ENCODE assay signal across 8 cellular contexts in the genomic region with DNA sequence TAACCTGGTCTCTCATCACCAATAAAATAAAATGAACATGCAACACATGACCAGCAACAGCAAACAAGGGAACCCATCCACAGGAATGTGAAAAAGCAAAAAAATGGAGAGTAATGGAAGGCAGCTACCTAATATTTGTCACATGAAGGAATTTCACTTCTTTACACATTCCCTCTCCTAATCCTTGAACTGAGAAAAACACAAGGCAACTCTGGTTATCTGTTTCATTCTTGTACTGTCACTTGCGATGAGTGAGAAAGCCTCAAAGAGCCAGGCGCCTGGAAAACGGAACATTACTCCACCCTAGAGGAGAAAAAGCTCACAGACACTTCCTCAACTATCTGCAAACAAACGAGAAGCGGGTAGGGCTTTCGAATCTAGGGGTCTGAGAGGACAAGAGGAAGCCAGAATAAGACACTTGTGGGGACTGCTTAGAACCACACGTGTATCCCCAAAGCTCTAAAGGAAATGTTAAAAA. TPM values are rescaled to one million over a fixed set of nuclear protein-coding genes. Genes with fewer than 3 reads are reported as not detected.
DNase-seq lines count a peak whose midpoint lies in the region; ATAC-seq and TF ChIP-seq lines count a peak whose summit lies in the region.

No MANE protein-coding gene starts in this region.

- H3K9me3 Mint-ChIP-seq in endothelial cell (ENCODE audit: unreplicated experiment) = no peaks in the 10 kb centered on the region

- DNase-seq in ELR (ENCODE audit: low read depth) (peak; percentile 79), HuH-7.5 (ENCODE audit: low spot score) (peak; percentile 47), SIG-M5 treated with dmso at 0.1 percent for 504 hours (lab: John Stamatoyannopoulos, UW; ENCODE audit: unreplicated experiment) (peak; percentile 95), endothelial cell (ENCODE audit: low spot score) (peak; percentile 49), midbrain (lab: John Stamatoyannopoulos, UW) (peak; percentile 53), aorta (peak in 1 of 2 donors; percentile 70), NK-92 (lab: John Stamatoyannopoulos, UW; ENCODE audit: unreplicated experiment) (no peak), NCI-H128 (lab: John Stamatoyannopoulos, UW; ENCODE audit: unreplicated experiment) (no peak)

- WGBS in aorta, 2 donors = 14 to 15% methylated on average over 7 of the region's 7 CpGs

- H3K36me3 Mint-ChIP-seq in endothelial cell (ENCODE audit: low read depth, unreplicated experiment) = no peaks in the 10 kb centered on the region

- H3K27ac Mint-ChIP-seq in endothelial cell (ENCODE audit: unreplicated experiment) = no peak overlapping the region

- H3K36me3 ChIP-seq in aorta (ENCODE audit: control insufficient read depth in 1 of 2, insufficient read depth in 2 of 2, low read length in 1 of 2) = no peaks in the 10 kb centered on the region

- no peak overlapping the region for H3K4me3 Mint-ChIP-seq in endothelial cell (ENCODE audit: unreplicated experiment)

- ATAC-seq in aorta (ENCODE audit: low FRiP score) = peak; percentile 87

- TF ChIP-seq CTCF in endothelial cell (IDR thresholded peaks at IDR 0.05; ENCODE audit: unreplicated experiment) = no peak

- H3K9me3 ChIP-seq in aorta (ENCODE audit: control insufficient read depth, low read length) = no peaks in the 10 kb centered on the region

- H3K27me3 ChIP-seq in aorta (ENCODE audit: control insufficient read depth in 1 of 2, insufficient read depth in 2 of 2, low read length in 1 of 2) = no peaks in the 10 kb centered on the region

- no peak overlapping the region for H3K4me3 ChIP-seq in aorta (ENCODE audit: low read length in 2 of 2)

- H3K4me1 Mint-ChIP-seq in endothelial cell (ENCODE audit: unreplicated experiment) = peaks cover 5% of the 10 kb centered on the region

- no peaks in the 10 kb centered on the region for H3K27me3 Mint-ChIP-seq in endothelial cell (ENCODE audit: unreplicated experiment)

- intact Hi-C loops in aorta (cut with DNase I) = no loop called here

- no peak overlapping the region for H3K27ac ChIP-seq in aorta (ENCODE audit: low read depth in 1 of 2, low read length in 2 of 2)

- H3K4me1 ChIP-seq in aorta (ENCODE audit: control insufficient read depth in 1 of 2, insufficient read depth in 2 of 2, low read length in 2 of 2) = no peaks in the 10 kb centered on the region

RNA-seq across cellular contexts. Expression of gene HSF2BP, which starts 13.8 kb away (rescaled TPM):
- total RNA-seq in endothelial cell (ENCODE audit: unreplicated experiment) = 2.3 TPM
- under 1 TPM in 1 of 2 donors, not detected in 1; 0.51 TPM for total RNA-seq in aorta
- polyA plus RNA-seq in aorta = not detected

RNA-seq across cellular contexts. Expression of gene RRP1B, which starts 13.9 kb away (rescaled TPM):
- total RNA-seq in endothelial cell (ENCODE audit: unreplicated experiment) (33.8 TPM), aorta (10 to 100 TPM; 15.9 to 16.4 TPM)
- polyA plus RNA-seq in aorta = 1 to 10 TPM; 4.9 to 5.9 TPM

Comparison
In these comparisons a context has a peak if more than half of its experiments do, and no peak if none do; other contexts are left out.
1. DNase-seq: peak in ELR (single experiment), HuH-7.5 (single experiment), SIG-M5 treated with dmso at 0.1 percent for 504 hours (single experiment), endothelial cell (single experiment) and midbrain (single experiment); none in NK-92 (single experiment) and NCI-H128 (single experiment).